36 cellular contexts compared by ENCODE assay signal in the genomic region with DNA sequence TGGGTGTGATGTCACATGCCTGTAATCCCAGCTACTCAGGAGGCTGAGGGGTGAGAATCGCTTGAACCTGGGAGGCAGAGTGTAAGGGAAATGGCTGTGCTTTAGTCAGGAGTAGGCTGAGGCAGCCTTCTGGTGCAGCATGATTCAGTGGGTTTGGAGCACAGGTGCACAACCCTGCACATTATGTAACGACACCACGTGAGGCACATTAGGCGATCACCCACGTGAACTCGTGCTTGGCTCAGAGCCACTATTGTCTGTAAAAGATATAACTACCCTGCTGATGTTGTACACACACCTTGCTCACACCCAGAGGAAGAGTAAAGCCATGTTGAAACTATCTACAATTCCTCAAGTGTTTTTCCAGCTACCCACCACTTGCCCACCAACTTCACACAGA.
"Had no signal": no experiment of that assay in that cellular context is flagged by ENCODE, and none has a peak within 500 bp of the region (broad histone marks: within the 10 kb centered on the region; RNA-seq: fewer than 3 reads in every experiment).

No MANE protein-coding gene starts in this region.

- H3K36me3 ChIP-seq: brain microvascular endothelial cell, Peyer's patch had no signal

- DNase-seq: activated B cell treated with CpG ODN at 0.5 μM for 24 hours; activated CD4-positive, alpha-beta memory T cell treated with anti-CD3 and anti-CD28 coated beads for 36 hours; activated CD4-positive, alpha-beta T cell treated with anti-CD3 and anti-CD28 coated beads for 4 hours; activated CD4-positive, alpha-beta T cell treated with anti-CD3 and anti-CD28 coated beads, Interleukin-2, amount 50 U/mL, for 1 hour; activated CD4-positive, CD25-positive, alpha-beta regulatory T cell treated with anti-CD3 and anti-CD28 coated beads, Interleukin-2, amount 50 U/mL, for 72 hours; activated CD8-positive, alpha-beta memory T cell treated with anti-CD3 and anti-CD28 coated beads, Interleukin-2, amount 50 U/mL, for 4 hours; activated gamma-delta T cell treated with Interleukin-2 at 50 U/mL for 16 hours; activated naive CD4-positive, alpha-beta T cell treated with anti-CD3 and anti-CD28 coated beads for 36 hours; activated naive CD8-positive, alpha-beta T cell treated with anti-CD3 and anti-CD28 coated beads, Interleukin-2, amount 50 U/mL, for 24 hours; activated T-cell treated with anti-CD3 and anti-CD28 coated beads for 4 hours; activated T-cell treated with anti-CD3 and anti-CD28 coated beads, Interleukin-2, amount 50 U/mL, for 4 hours; aorta; brain microvascular endothelial cell; central memory CD4-positive, alpha-beta T cell; Kasumi-1; KG1; MM.1S; MV-4-11; NCI-H1092; NCI-H1436 treated with DMSO at 0.1 percent for 48 hours; NCI-H187; NCI-H2029 treated with DMSO at 0.1 percent for 48 hours; NCI-H2107; NCI-H226; NCI-H446 treated with DMSO at 0.1 percent for 48 hours; NCI-H524; PC-3; Peyer's patch; RPMI8226; SIG-M5; SW 1271; T-helper 1 cell; T-helper 2 cell; T-helper 9 cell had no signal

- H3K27me3 ChIP-seq: brain microvascular endothelial cell, Peyer's patch had no signal

- H3K27ac ChIP-seq: brain microvascular endothelial cell, Peyer's patch, VCaP had no signal

- H3K4me3 ChIP-seq: Peyer's patch had no signal

- ATAC-seq: activated naive CD8-positive, alpha-beta T cell treated with anti-CD3 and anti-CD28 coated beads, Interleukin-2, amount 50 U/mL, for 24 hours; activated T-cell treated with anti-CD3 and anti-CD28 coated beads, Interleukin-2, amount 50 U/mL, for 4 hours; SK-N-SH treated with all-trans-retinoic acid at 6 μM for 48 hours had no signal

- H3K9me3 ChIP-seq: Peyer's patch had no signal
